ENCODE assay signal across 1 cellular context in the genomic region with DNA sequence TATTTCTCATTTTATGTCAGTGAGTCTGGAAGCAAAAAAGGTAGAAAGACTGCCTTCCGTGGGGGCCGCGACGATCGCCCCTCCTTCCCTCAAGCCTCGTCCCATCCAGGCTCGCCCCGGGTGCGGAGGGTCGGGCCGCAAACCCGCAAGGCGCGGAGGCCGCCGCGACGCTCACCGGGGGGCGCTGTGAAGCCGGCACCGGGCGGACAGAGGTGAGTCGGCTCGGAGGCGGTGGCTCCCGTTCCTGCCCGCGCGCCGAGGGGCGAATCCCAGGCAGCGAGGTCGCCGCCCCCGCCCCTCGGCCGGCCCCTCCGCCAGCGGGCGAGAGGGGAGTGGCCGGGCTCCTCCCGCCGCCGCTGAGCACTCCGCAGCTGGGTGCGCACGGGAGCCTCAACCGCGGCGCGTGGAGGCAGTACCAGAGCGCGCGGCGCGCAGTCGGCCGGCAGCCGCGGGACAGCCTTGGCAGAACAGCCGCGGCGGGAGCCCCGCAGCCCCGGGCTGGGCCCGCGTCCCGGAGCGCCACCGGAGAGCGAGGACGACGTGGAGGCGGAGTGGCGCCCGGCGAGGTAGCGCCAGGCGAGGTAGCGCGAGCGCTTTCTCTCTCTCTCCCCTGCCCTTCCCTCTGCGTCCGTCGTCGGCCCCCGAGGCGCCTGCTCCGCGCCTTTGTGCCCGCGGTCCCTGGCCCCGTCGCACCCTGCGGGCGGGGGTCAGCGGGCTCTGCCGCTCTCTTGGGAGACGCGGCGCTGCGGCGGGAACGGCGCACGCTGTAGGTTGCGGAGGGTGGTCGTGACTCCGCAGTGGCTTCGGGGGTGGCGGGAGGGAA.
A peak's percentile ranks its signal among the peaks of the same experiment; 100 is the strongest.
TF ChIP-seq lines count a peak whose summit lies in the region.

A gene (plus strand): TSS at position 359 of the 823 bp plus-strand sequence. CDS start 31,492 bp downstream, outside the sequence.

TF ChIP-seq in HepG2, 621 proteins besides CTCF, POLR2A, EP300 and RAD21 (continued from another document and continues in another):
- TF ChIP-seq, protein P1, sequence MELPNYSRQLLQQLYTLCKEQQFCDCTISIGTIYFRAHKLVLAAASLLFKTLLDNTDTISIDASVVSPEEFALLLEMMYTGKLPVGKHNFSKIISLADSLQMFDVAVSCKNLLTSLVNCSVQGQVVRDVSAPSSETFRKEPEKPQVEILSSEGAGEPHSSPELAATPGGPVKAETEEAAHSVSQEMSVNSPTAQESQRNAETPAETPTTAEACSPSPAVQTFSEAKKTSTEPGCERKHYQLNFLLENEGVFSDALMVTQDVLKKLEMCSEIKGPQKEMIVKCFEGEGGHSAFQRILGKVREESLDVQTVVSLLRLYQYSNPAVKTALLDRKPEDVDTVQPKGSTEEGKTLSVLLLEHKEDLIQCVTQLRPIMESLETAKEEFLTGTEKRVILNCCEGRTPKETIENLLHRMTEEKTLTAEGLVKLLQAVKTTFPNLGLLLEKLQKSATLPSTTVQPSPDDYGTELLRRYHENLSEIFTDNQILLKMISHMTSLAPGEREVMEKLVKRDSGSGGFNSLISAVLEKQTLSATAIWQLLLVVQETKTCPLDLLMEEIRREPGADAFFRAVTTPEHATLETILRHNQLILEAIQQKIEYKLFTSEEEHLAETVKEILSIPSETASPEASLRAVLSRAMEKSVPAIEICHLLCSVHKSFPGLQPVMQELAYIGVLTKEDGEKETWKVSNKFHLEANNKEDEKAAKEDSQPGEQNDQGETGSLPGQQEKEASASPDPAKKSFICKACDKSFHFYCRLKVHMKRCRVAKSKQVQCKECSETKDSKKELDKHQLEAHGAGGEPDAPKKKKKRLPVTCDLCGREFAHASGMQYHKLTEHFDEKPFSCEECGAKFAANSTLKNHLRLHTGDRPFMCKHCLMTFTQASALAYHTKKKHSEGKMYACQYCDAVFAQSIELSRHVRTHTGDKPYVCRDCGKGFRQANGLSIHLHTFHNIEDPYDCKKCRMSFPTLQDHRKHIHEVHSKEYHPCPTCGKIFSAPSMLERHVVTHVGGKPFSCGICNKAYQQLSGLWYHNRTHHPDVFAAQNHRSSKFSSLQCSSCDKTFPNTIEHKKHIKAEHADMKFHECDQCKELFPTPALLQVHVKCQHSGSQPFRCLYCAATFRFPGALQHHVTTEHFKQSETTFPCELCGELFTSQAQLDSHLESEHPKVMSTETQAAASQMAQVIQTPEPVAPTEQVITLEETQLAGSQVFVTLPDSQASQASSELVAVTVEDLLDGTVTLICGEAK (IDR thresholded peaks at IDR 0.05): no peak
- TF ChIP-seq, protein P1 (CRISPR knock-in tag; IDR thresholded peaks at IDR 0.05): no peak; the same call in 1 of the 2 replicates
- TF ChIP-seq, protein P2, sequence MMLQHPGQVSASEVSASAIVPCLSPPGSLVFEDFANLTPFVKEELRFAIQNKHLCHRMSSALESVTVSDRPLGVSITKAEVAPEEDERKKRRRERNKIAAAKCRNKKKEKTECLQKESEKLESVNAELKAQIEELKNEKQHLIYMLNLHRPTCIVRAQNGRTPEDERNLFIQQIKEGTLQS (CRISPR knock-in tag; IDR thresholded peaks at IDR 0.05): peak; percentile 59
- TF ChIP-seq, protein P3, sequence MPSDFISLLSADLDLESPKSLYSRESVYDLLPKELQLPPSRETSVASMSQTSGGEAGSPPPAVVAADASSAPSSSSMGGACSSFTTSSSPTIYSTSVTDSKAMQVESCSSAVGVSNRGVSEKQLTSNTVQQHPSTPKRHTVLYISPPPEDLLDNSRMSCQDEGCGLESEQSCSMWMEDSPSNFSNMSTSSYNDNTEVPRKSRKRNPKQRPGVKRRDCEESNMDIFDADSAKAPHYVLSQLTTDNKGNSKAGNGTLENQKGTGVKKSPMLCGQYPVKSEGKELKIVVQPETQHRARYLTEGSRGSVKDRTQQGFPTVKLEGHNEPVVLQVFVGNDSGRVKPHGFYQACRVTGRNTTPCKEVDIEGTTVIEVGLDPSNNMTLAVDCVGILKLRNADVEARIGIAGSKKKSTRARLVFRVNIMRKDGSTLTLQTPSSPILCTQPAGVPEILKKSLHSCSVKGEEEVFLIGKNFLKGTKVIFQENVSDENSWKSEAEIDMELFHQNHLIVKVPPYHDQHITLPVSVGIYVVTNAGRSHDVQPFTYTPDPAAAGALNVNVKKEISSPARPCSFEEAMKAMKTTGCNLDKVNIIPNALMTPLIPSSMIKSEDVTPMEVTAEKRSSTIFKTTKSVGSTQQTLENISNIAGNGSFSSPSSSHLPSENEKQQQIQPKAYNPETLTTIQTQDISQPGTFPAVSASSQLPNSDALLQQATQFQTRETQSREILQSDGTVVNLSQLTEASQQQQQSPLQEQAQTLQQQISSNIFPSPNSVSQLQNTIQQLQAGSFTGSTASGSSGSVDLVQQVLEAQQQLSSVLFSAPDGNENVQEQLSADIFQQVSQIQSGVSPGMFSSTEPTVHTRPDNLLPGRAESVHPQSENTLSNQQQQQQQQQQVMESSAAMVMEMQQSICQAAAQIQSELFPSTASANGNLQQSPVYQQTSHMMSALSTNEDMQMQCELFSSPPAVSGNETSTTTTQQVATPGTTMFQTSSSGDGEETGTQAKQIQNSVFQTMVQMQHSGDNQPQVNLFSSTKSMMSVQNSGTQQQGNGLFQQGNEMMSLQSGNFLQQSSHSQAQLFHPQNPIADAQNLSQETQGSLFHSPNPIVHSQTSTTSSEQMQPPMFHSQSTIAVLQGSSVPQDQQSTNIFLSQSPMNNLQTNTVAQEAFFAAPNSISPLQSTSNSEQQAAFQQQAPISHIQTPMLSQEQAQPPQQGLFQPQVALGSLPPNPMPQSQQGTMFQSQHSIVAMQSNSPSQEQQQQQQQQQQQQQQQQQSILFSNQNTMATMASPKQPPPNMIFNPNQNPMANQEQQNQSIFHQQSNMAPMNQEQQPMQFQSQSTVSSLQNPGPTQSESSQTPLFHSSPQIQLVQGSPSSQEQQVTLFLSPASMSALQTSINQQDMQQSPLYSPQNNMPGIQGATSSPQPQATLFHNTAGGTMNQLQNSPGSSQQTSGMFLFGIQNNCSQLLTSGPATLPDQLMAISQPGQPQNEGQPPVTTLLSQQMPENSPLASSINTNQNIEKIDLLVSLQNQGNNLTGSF (CRISPR knock-in tag; IDR thresholded peaks at IDR 0.05): peak; percentile 92; the same call in 1 of the 2 replicates
- TF ChIP-seq CCDC6 (CRISPR knock-in tag; IDR thresholded peaks at IDR 0.05) (peak; percentile 95), RNF2 (conservative IDR thresholded peaks at IDR 0.05; ENCODE audit: low read depth) (peak; percentile 89; the same call in 1 of the 2 replicates), ARNT (IDR thresholded peaks at IDR 0.05) (no peak), MTA1 (CRISPR knock-in tag; IDR thresholded peaks at IDR 0.05; ENCODE audit: borderline replicate concordance) (peak; percentile 65), ZNF567 (CRISPR knock-in tag; IDR thresholded peaks at IDR 0.05; ENCODE audit: borderline replicate concordance) (0 out of 2 replicates have a peak, but pooled peaks have one; percentile 51), HCFC1 (IDR thresholded peaks at IDR 0.05; ENCODE audit: low read depth, low read length) (no peak), ATF7-NPFF (CRISPR knock-in tag; IDR thresholded peaks at IDR 0.05; ENCODE audit: low read depth) (peak; percentile 99), ZNF607 (CRISPR knock-in tag; IDR thresholded peaks at IDR 0.05; ENCODE audit: borderline replicate concordance) (peak; percentile 70; the same call in 1 of the 2 replicates), CBX1 (IDR thresholded peaks at IDR 0.05; ENCODE audit: low read depth) (peak; percentile 88), KMT2A (CRISPR knock-in tag; IDR thresholded peaks at IDR 0.05) (peak; percentile 75), BRCA1 (CRISPR knock-in tag; IDR thresholded peaks at IDR 0.05) (no peak; the same call in 1 of the 2 replicates), RXRB (CRISPR knock-in tag; IDR thresholded peaks at IDR 0.05; ENCODE audit: borderline replicate concordance) (peak; percentile 55; the same call in 1 of the 2 replicates)
- TF ChIP-seq, protein P4, sequence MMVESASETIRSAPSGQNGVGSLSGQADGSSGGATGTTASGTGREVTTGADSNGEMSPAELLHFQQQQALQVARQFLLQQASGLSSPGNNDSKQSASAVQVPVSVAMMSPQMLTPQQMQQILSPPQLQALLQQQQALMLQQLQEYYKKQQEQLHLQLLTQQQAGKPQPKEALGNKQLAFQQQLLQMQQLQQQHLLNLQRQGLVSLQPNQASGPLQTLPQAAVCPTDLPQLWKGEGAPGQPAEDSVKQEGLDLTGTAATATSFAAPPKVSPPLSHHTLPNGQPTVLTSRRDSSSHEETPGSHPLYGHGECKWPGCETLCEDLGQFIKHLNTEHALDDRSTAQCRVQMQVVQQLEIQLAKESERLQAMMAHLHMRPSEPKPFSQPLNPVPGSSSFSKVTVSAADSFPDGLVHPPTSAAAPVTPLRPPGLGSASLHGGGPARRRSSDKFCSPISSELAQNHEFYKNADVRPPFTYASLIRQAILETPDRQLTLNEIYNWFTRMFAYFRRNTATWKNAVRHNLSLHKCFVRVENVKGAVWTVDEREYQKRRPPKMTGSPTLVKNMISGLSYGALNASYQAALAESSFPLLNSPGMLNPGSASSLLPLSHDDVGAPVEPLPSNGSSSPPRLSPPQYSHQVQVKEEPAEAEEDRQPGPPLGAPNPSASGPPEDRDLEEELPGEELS (CRISPR knock-in tag; IDR thresholded peaks at IDR 0.05): peak; percentile 64
- TF ChIP-seq, protein P5, sequence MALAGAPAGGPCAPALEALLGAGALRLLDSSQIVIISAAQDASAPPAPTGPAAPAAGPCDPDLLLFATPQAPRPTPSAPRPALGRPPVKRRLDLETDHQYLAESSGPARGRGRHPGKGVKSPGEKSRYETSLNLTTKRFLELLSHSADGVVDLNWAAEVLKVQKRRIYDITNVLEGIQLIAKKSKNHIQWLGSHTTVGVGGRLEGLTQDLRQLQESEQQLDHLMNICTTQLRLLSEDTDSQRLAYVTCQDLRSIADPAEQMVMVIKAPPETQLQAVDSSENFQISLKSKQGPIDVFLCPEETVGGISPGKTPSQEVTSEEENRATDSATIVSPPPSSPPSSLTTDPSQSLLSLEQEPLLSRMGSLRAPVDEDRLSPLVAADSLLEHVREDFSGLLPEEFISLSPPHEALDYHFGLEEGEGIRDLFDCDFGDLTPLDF (CRISPR knock-in tag; IDR thresholded peaks at IDR 0.05): peak; percentile 79
- TF ChIP-seq, protein P6, sequence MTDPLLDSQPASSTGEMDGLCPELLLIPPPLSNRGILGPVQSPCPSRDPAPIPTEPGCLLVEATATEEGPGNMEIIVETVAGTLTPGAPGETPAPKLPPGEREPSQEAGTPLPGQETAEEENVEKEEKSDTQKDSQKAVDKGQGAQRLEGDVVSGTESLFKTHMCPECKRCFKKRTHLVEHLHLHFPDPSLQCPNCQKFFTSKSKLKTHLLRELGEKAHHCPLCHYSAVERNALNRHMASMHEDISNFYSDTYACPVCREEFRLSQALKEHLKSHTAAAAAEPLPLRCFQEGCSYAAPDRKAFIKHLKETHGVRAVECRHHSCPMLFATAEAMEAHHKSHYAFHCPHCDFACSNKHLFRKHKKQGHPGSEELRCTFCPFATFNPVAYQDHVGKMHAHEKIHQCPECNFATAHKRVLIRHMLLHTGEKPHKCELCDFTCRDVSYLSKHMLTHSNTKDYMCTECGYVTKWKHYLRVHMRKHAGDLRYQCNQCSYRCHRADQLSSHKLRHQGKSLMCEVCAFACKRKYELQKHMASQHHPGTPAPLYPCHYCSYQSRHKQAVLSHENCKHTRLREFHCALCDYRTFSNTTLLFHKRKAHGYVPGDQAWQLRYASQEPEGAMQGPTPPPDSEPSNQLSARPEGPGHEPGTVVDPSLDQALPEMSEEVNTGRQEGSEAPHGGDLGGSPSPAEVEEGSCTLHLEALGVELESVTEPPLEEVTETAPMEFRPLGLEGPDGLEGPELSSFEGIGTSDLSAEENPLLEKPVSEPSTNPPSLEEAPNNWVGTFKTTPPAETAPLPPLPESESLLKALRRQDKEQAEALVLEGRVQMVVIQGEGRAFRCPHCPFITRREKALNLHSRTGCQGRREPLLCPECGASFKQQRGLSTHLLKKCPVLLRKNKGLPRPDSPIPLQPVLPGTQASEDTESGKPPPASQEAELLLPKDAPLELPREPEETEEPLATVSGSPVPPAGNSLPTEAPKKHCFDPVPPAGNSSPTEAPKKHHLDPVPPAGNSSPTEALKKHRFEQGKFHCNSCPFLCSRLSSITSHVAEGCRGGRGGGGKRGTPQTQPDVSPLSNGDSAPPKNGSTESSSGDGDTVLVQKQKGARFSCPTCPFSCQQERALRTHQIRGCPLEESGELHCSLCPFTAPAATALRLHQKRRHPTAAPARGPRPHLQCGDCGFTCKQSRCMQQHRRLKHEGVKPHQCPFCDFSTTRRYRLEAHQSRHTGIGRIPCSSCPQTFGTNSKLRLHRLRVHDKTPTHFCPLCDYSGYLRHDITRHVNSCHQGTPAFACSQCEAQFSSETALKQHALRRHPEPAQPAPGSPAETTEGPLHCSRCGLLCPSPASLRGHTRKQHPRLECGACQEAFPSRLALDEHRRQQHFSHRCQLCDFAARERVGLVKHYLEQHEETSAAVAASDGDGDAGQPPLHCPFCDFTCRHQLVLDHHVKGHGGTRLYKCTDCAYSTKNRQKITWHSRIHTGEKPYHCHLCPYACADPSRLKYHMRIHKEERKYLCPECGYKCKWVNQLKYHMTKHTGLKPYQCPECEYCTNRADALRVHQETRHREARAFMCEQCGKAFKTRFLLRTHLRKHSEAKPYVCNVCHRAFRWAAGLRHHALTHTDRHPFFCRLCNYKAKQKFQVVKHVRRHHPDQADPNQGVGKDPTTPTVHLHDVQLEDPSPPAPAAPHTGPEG (CRISPR knock-in tag; IDR thresholded peaks at IDR 0.05): peak; percentile 43
- TF ChIP-seq, protein P7, sequence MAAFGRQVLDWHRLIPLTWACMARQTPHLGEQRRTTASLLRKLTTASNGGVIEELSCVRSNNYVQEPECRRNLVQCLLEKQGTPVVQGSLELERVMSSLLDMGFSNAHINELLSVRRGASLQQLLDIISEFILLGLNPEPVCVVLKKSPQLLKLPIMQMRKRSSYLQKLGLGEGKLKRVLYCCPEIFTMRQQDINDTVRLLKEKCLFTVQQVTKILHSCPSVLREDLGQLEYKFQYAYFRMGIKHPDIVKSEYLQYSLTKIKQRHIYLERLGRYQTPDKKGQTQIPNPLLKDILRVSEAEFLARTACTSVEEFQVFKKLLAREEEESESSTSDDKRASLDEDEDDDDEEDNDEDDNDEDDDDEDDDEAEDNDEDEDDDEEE (CRISPR knock-in tag; IDR thresholded peaks at IDR 0.05): peak; percentile 68; the same call in 1 of the 2 replicates
